In genomic region chr5:151158287-151158661, GRCh38 we compare ENCODE assay signal across 8 cellular contexts. TPM values are rescaled to one million over a fixed set of nuclear protein-coding genes. Genes with fewer than 3 reads are reported as not detected.
DNase-seq lines count a peak whose midpoint lies in the region; ATAC-seq and TF ChIP-seq lines count a peak whose summit lies in the region.

No MANE protein-coding gene starts in this region.

- ATAC-seq in right cardiac atrium (no peak), GM18520 (IDR thresholded peaks at IDR 0.05; ENCODE audit: unreplicated experiment) (no peak)
- ATAC-seq in stimulated activated effector memory CD8-positive, alpha-beta T cell treated with anti-CD3 and anti-CD28 coated beads, Interleukin-12 subunit alpha, Interleukin-12 subunit beta, amount 100 ng/mL, for 72 hours, result no peak

- peaks cover 33% of the 10 kb centered on the region for H3K36me3 Mint-ChIP-seq in T-helper 2 cell treated with Interferon-gamma antibody and Interleukin-4, amounts not matched to agents 5 μg/mL and 100 μg/mL, for 36 hours (ENCODE audit: low read depth)
- H3K36me3 Mint-ChIP-seq in stimulated activated effector memory CD8-positive, alpha-beta T cell treated with anti-CD3 and anti-CD28 coated beads, Interleukin-12 subunit alpha, Interleukin-12 subunit beta, amount 100 ng/mL, for 72 hours, result peaks cover 37% of the 10 kb centered on the region

- peaks cover 37% of the 10 kb centered on the region for H3K4me1 Mint-ChIP-seq in T-helper 2 cell treated with Interferon-gamma antibody and Interleukin-4, amounts not matched to agents 5 μg/mL and 100 μg/mL, for 36 hours (ENCODE audit: low read depth)
- H3K4me1 Mint-ChIP-seq in stimulated activated effector memory CD8-positive, alpha-beta T cell treated with anti-CD3 and anti-CD28 coated beads, Interleukin-12 subunit alpha, Interleukin-12 subunit beta, amount 100 ng/mL, for 72 hours, result peaks cover 54% of the 10 kb centered on the region

- H3K4me3 ChIP-seq in WI38 (ENCODE audit: low read depth, low read length), result peak overlapping the region; percentile 79
- peak overlapping the region; percentile 83 for H3K4me3 ChIP-seq in right cardiac atrium (ENCODE audit: low read length)

- H3K4me3 Mint-ChIP-seq in T-helper 2 cell treated with Interferon-gamma antibody and Interleukin-4, amounts not matched to agents 5 μg/mL and 100 μg/mL, for 36 hours, result peak overlapping the region; percentile 99
- peak overlapping the region; percentile 96 for H3K4me3 Mint-ChIP-seq in stimulated activated effector memory CD8-positive, alpha-beta T cell treated with anti-CD3 and anti-CD28 coated beads, Interleukin-12 subunit alpha, Interleukin-12 subunit beta, amount 100 ng/mL, for 72 hours

- DNase-seq in T-helper 2 cell treated with Interferon-gamma antibody and Interleukin-4, amounts not matched to agents 5 μg/mL and 100 μg/mL, for 36 hours (ENCODE audit: low spot score), result no peak
- DNase-seq in T-helper 2 cell, result no peak
- DNase-seq in right cardiac atrium, result no peak
- DNase-seq in stimulated activated effector memory CD8-positive, alpha-beta T cell treated with anti-CD3 and anti-CD28 coated beads, Interleukin-12 subunit alpha, Interleukin-12 subunit beta, amount 100 ng/mL, for 72 hours (ENCODE audit: low spot score in 2 of 2), result no peak
- DNase-seq in OCI-M2 (lab: John Stamatoyannopoulos, UW; ENCODE audit: unreplicated experiment), result no peak
- DNase-seq in T1000 (lab: John Stamatoyannopoulos, UW), result no peak

- no peaks in the 10 kb centered on the region for H3K9me3 Mint-ChIP-seq in T-helper 2 cell treated with Interferon-gamma antibody and Interleukin-4, amounts not matched to agents 5 μg/mL and 100 μg/mL, for 36 hours
- no peaks in the 10 kb centered on the region for H3K9me3 Mint-ChIP-seq in stimulated activated effector memory CD8-positive, alpha-beta T cell treated with anti-CD3 and anti-CD28 coated beads, Interleukin-12 subunit alpha, Interleukin-12 subunit beta, amount 100 ng/mL, for 72 hours

- no peak for TF ChIP-seq CTCF in WI38 (IDR thresholded peaks at IDR 0.05; ENCODE audit: low read depth, low read length)

- H3K27ac ChIP-seq in right cardiac atrium (ENCODE audit: low read length), result peak overlapping the region; percentile 90

- peaks cover 3% of the 10 kb centered on the region for H3K27me3 Mint-ChIP-seq in T-helper 2 cell treated with Interferon-gamma antibody and Interleukin-4, amounts not matched to agents 5 μg/mL and 100 μg/mL, for 36 hours (ENCODE audit: low read depth)

- intact Hi-C loops in right cardiac atrium (cut with DNase I), result loop anchor here in 1 of 4 donors (5.0 kb wide), 1 partner anchor 36 kb away; no protein-coding TSS in a partner anchor

- H3K9me3 ChIP-seq in right cardiac atrium (ENCODE audit: control insufficient read depth, low read length), result no peaks in the 10 kb centered on the region

- H3K27me3 ChIP-seq in right cardiac atrium (ENCODE audit: control insufficient read depth, insufficient read depth), result no peaks in the 10 kb centered on the region

- peak overlapping the region; percentile 92 for H3K27ac Mint-ChIP-seq in T-helper 2 cell treated with Interferon-gamma antibody and Interleukin-4, amounts not matched to agents 5 μg/mL and 100 μg/mL, for 36 hours
- H3K27ac Mint-ChIP-seq in stimulated activated effector memory CD8-positive, alpha-beta T cell treated with anti-CD3 and anti-CD28 coated beads, Interleukin-12 subunit alpha, Interleukin-12 subunit beta, amount 100 ng/mL, for 72 hours, result peak overlapping the region; percentile 90

- peaks cover 12% of the 10 kb centered on the region for H3K4me1 ChIP-seq in right cardiac atrium (ENCODE audit: control insufficient read depth, insufficient read depth, low read length)

- 6% methylated on average over 6 of the region's 6 CpGs for WGBS in right cardiac atrium

RNA-seq across cellular contexts. Expression of gene ANXA6, which starts 0.7 kb away (rescaled TPM):
- total RNA-seq in right cardiac atrium, result 100 to 1,000 TPM; 220 to 238 (median 232) TPM
- polyA plus RNA-seq in right cardiac atrium, result 203 TPM
